10 cellular contexts compared by ENCODE assay signal in genomic region chr15:20645956-20646355, GRCh38.
DNase-seq lines count a peak whose midpoint lies in the region; ATAC-seq and TF ChIP-seq lines count a peak whose summit lies in the region.
"Had no signal": no experiment of that assay in that cellular context is flagged by ENCODE, and none has a peak within 500 bp of the region (broad histone marks: within the 10 kb centered on the region; RNA-seq: fewer than 3 reads in every experiment).

No MANE protein-coding gene starts in this region.

- H4K20me1 ChIP-seq in PC-3 (ENCODE audit: low read length), result no peaks in the 10 kb centered on the region

- H3K4me3 ChIP-seq in lower lobe of right lung (no peak overlapping the region), PC-3 (ENCODE audit: low read length) (no peak overlapping the region), uterus (no peak overlapping the region)
- H3K4me3 ChIP-seq: SJSA1, smooth muscle cell had no signal

- no peaks in the 10 kb centered on the region for H3F3A ChIP-seq in PC-3 (ENCODE audit: low read length, unreplicated experiment)

- H3K9me2 ChIP-seq in PC-3 (replicated peaks; ENCODE audit: low read length), result no peaks in the 10 kb centered on the region

- no peak overlapping the region for H3K4me2 ChIP-seq in PC-3 (ENCODE audit: low read length)
- H3K4me2 ChIP-seq: smooth muscle cell had no signal

- H2AFZ ChIP-seq in PC-3 (ENCODE audit: low read length), result no peak overlapping the region

- ATAC-seq in GM21515 (IDR thresholded peaks at IDR 0.05; ENCODE audit: unreplicated experiment) (peak; percentile 43), lower lobe of right lung (peak; percentile 77 to 82), HG02938 (IDR thresholded peaks at IDR 0.05; ENCODE audit: unreplicated experiment) (no peak), PC-3 (no peak)

- H3K9me3 ChIP-seq in lower lobe of right lung, result no peaks in the 10 kb centered on the region
- 0 out of 2 replicates have a peak, but pooled peaks cover 12% of the 10 kb centered on the region for H3K9me3 ChIP-seq in PC-3 (ENCODE audit: low read length)
- H3K9me3 ChIP-seq in uterus, result no peaks in the 10 kb centered on the region
- H3K9me3 ChIP-seq: SJSA1 had no signal

- POLR2A ChIA-PET in PC-3 (lab: Charles Lee; ENCODE audit: unreplicated experiment), result no interaction called here

- no peaks in the 10 kb centered on the region for H3K4me1 ChIP-seq in lower lobe of right lung
- no peaks in the 10 kb centered on the region for H3K4me1 ChIP-seq in PC-3 (ENCODE audit: insufficient read depth, low read length)
- H3K4me1 ChIP-seq in uterus, result no peaks in the 10 kb centered on the region
- H3K4me1 ChIP-seq: SJSA1 had no signal

- BruUV-seq in PC-3 (replicated peaks; lab: Mats Ljungman, UMichigan), result no TSS peak

- no peak for TF ChIP-seq POLR2A in uterus (IDR thresholded peaks at IDR 0.05)

- H3K27me3 ChIP-seq in lower lobe of right lung (ENCODE audit: low read depth) (peaks cover 13% of the 10 kb centered on the region), PC-3 (ENCODE audit: low read length) (peaks cover 4% of the 10 kb centered on the region; the same call in 1 of the 2 replicates), uterus (no peaks in the 10 kb centered on the region)

- CTCF ChIA-PET in PC-3 (lab: Charles Lee), result no interaction called here

- DNase-seq in CD1c-positive myeloid dendritic cell (ENCODE audit: extremely low spot score), result peak; percentile 99
- DNase-seq in RPMI7951 (ENCODE audit: low read depth), result peak; percentile 77
- peak; percentile 90 for DNase-seq in lower lobe of right lung
- no peak for DNase-seq in DMS53 (lab: John Stamatoyannopoulos, UW)
- DNase-seq in PC-3, result no peak
- no peak for DNase-seq in uterus

- H3K79me2 ChIP-seq in PC-3 (ENCODE audit: low read length), result no peaks in the 10 kb centered on the region

- H3K36me3 ChIP-seq in lower lobe of right lung (no peaks in the 10 kb centered on the region), PC-3 (ENCODE audit: low read depth, low read length) (no peaks in the 10 kb centered on the region), uterus (no peaks in the 10 kb centered on the region)
- H3K36me3 ChIP-seq: SJSA1 had no signal

- H3K9ac ChIP-seq in PC-3 (ENCODE audit: low read length), result no peak overlapping the region

- TF ChIP-seq CTCF in lower lobe of right lung (IDR thresholded peaks at IDR 0.05), result no peak
- TF ChIP-seq CTCF in PC-3 (conservative IDR thresholded peaks at IDR 0.05; ENCODE audit: low read depth, low read length), result no peak
- no peak for TF ChIP-seq CTCF in uterus (IDR thresholded peaks at IDR 0.05)

- H3K27ac ChIP-seq in lower lobe of right lung (no peak overlapping the region), PC-3 (ENCODE audit: low read length) (no peak overlapping the region), uterus (no peak overlapping the region)
- H3K27ac ChIP-seq: SJSA1 had no signal

- intact Hi-C loops in lower lobe of right lung (cut with DNase I) (no loop called here), PC-3 (cut with micrococcal nuclease) (no loop called here), uterus (cut with DNase I; ENCODE audit: low total_unique reads) (no loop called here)

Comparison
In these comparisons a context has a peak if more than half of its experiments do, and no peak if none do; other contexts are left out.
1. DNase-seq: peak in CD1c-positive myeloid dendritic cell (single experiment), RPMI7951 (single experiment) and lower lobe of right lung (single experiment); none in DMS53 (single experiment), PC-3 (single experiment) and uterus (0 of 2).
2. ATAC-seq: peak in GM21515 (single experiment) and lower lobe of right lung (2 of 2); none in HG02938 (single experiment) and PC-3 (single experiment).